ENCODE assay signal across 1 cellular context in the genomic region with DNA sequence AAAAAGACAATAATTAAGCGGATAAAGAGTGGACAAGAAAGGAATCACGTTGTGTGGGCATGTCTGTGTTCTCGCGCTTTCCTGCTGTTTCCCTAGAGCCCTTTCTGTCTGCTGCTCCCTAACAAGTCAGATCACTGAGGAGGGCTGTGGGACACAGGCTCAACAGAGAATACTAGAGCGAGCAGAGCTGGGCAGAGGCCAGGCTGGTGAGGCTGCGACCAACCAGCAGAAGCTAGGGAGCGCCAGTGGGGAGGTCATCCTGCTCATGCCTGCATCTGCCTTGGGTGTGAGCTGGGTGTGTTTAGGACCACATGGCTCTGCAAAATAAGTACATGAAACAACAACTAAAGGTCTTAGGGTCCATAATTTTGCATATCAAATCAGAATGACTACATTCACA.
TF ChIP-seq lines count a peak whose summit lies in the region.

No MANE protein-coding gene starts in this region.

TF ChIP-seq in H1, 55 proteins besides CTCF, POLR2A, EP300 and RAD21:
- no peak for TF ChIP-seq RBBP5 (IDR thresholded peaks at IDR 0.05; ENCODE audit: borderline replicate concordance, low read depth, low read length)
- no peak for TF ChIP-seq TEAD4 (IDR thresholded peaks at IDR 0.05; ENCODE audit: low read depth, low read length)
